26 cellular contexts compared by ENCODE assay signal in genomic region chr7:29598607-29599006, GRCh38. TPM values are rescaled to one million over a fixed set of nuclear protein-coding genes. Genes with fewer than 3 reads are reported as not detected.
DNase-seq lines count a peak whose midpoint lies in the region; ATAC-seq, FAIRE-seq and TF ChIP-seq lines count a peak whose summit lies in the region.
"Had no signal": no experiment of that assay in that cellular context is flagged by ENCODE, and none has a peak within 500 bp of the region (broad histone marks: within the 10 kb centered on the region; RNA-seq: fewer than 3 reads in every experiment).

No MANE protein-coding gene starts in this region.

- H3K36me3 ChIP-seq in stomach = no peaks in the 10 kb centered on the region
- no peaks in the 10 kb centered on the region for H3K36me3 ChIP-seq in HAP-1 (replicated peaks)
- H3K36me3 ChIP-seq: neutrophil, WERI-Rb-1 had no signal

- DNase-seq in NCI-H510A (lab: John Stamatoyannopoulos, UW) = peak; percentile 1
- DNase-seq in NCI-H510A treated with DMSO at 0.1 percent for 48 hours (lab: John Stamatoyannopoulos, UW) = no peak
- peak; percentile 14 for DNase-seq in NCI-H2107 (lab: John Stamatoyannopoulos, UW)
- peak; percentile 86 for DNase-seq in stomach
- no peak for DNase-seq in HAP-1 (ENCODE audit: low spot score in 2 of 2)
- DNase-seq: ACHN; activated CD8-positive, alpha-beta T cell treated with anti-CD3 and anti-CD28 coated beads, Interleukin-2, amount 10 ng/mL, durations not matched to agents 7 days and 5 days; activated naive CD4-positive, alpha-beta T cell treated with anti-CD3 and anti-CD28 coated beads for 36 hours; activated T-cell treated with anti-CD3 and anti-CD28 coated beads, Interleukin-2, amount 50 U/mL, for 24 hours; anterior cingulate cortex; DND-41; head of caudate nucleus; IMR-90; left ventricle myocardium superior; NCI-H226; stimulated activated CD8-positive, alpha-beta memory T cell treated with anti-CD3 and anti-CD28 coated beads, Interleukin-4, amount 100 ng/mL, for 48 hours; T-helper 1 cell; WERI-Rb-1 had no signal

- H3K4me1 ChIP-seq in stomach (peaks cover 0 to 11% (median 3%) of the 10 kb centered on the region in 4 donors), HAP-1 (no peaks in the 10 kb centered on the region)

- TF ChIP-seq EP300 in stomach (IDR thresholded peaks at IDR 0.05) = no peak

- no peak for TF ChIP-seq POLR2A in stomach (IDR thresholded peaks at IDR 0.05)

- H3K27me3 ChIP-seq in stomach (no peaks in the 10 kb centered on the region), HAP-1 (ENCODE audit: low read depth) (no peaks in the 10 kb centered on the region)
- H3K27me3 ChIP-seq: neutrophil had no signal

- H3K4me3 ChIP-seq in stomach (no peak overlapping the region), HAP-1 (no peak overlapping the region)

- TF ChIP-seq CTCF in stomach (IDR thresholded peaks at IDR 0.05) = no peak

- FAIRE-seq in colon (lab: Jason Lieb, UNC) = peak; percentile 58

- H3K9me3 ChIP-seq in stomach (no peaks in the 10 kb centered on the region), HAP-1 (no peaks in the 10 kb centered on the region)
- H3K9me3 ChIP-seq: neutrophil had no signal

- in situ Hi-C loops in HAP-1 (cut with MboI; ENCODE audit: low sequenced_read_pairs) = no loop called here

- ATAC-seq in GM19395 (IDR thresholded peaks at IDR 0.05; ENCODE audit: unreplicated experiment) (no peak), GM18873 (IDR thresholded peaks at IDR 0.05; ENCODE audit: low FRiP score, unreplicated experiment) (no peak)
- ATAC-seq: activated CD8-positive, alpha-beta T cell treated with anti-CD3 and anti-CD28 coated beads, Interleukin-2, amount 10 ng/mL, durations not matched to agents 7 days and 5 days; left ventricle myocardium superior; Right ventricle myocardium inferior had no signal

- intact Hi-C loops in stomach (cut with DNase I; ENCODE audit: low total_unique reads) = no loop called here

- H3K27ac ChIP-seq in stomach = peak overlapping the region in 3 of 5 donors; percentile 24 to 66 (median 66)
- H3K27ac ChIP-seq: C4-2B, neutrophil, WERI-Rb-1 had no signal

- 29 to 49% (median 32%) methylated on average over 8 of the region's 8 CpGs for WGBS in stomach, 5 donors

RNA-seq across cellular contexts. Expression of gene PRR15, which starts 35.0 kb away (rescaled TPM):
- total RNA-seq in stomach = 10 to 100 TPM in 2 of 5 donors, 1 to 10 TPM in 3; 6.1 to 53.6 (median 9.9) TPM
- polyA plus RNA-seq in stomach = 10 to 100 TPM in 2 of 3 donors, 1 to 10 TPM in 1; 7.0 to 50.3 (median 10.6) TPM
- total RNA-seq: activated CD8-positive, alpha-beta T cell treated with anti-CD3 and anti-CD28 coated beads, Interleukin-2, amount 10 ng/mL, durations not matched to agents 7 days and 5 days; activated naive CD4-positive, alpha-beta T cell treated with anti-CD3 and anti-CD28 coated beads for 36 hours; fibroblast of lung; IMR-90; mononuclear cell had no signal
- polyA plus RNA-seq: fibroblast of lung, IMR-90 had no signal

Comparison
In these comparisons a context has a peak if more than half of its experiments do, and no peak if none do; other contexts are left out.
1. DNase-seq: peak in NCI-H510A (single experiment), NCI-H2107 (single experiment) and stomach (single experiment); none in NCI-H510A treated with DMSO at 0.1 percent for 48 hours (single experiment) and HAP-1 (0 of 2).